In genomic region chr9:129040113-129040643, GRCh38 we compare ENCODE assay signal across 20 cellular contexts. TPM values are rescaled to one million over a fixed set of nuclear protein-coding genes. Genes with fewer than 3 reads are reported as not detected.
DNase-seq lines count a peak whose midpoint lies in the region; ATAC-seq and TF ChIP-seq lines count a peak whose summit lies in the region.
"Had no signal": no experiment of that assay in that cellular context is flagged by ENCODE, and none has a peak within 500 bp of the region (broad histone marks: within the 10 kb centered on the region; RNA-seq: fewer than 3 reads in every experiment).

No MANE protein-coding gene starts in this region.

- H4K8ac ChIP-seq in neuronal stem cell (ENCODE audit: low read depth, low read length): no peak overlapping the region

- ATAC-seq in central memory CD8-positive, alpha-beta T cell (replicated peaks; ENCODE audit: extremely low read depth, poor library complexity, severe bottlenecking): no peak
- no peak for ATAC-seq in stimulated activated naive CD8-positive, alpha-beta T cell treated with anti-CD3 and anti-CD28 coated beads, Interleukin-15, Interleukin-2, amounts not matched to agents 100 U/mL and 50 U/mL, for 24 hours

- H3K9me3 ChIP-seq in CD8-positive, alpha-beta memory T cell (ENCODE audit: low read length): no peaks in the 10 kb centered on the region
- H3K9me3 ChIP-seq in PC-9 (ENCODE audit: insufficient read depth, low read depth) (no peaks in the 10 kb centered on the region), neuronal stem cell (replicated peaks in 1 of 2; ENCODE audit: control insufficient read depth in 2 of 2, insufficient read depth in 1 of 2, low read depth in 1 of 2, low read length in 2 of 2) (peaks cover 0 to 2% of the 10 kb centered on the region in 2 donors)
- H3K9me3 ChIP-seq: SJCRH30 had no signal

- TSS peak; percentile 8 for BruUV-seq in PC-9 (replicated peaks; lab: Mats Ljungman, UMichigan)

- H3K36me3 ChIP-seq in CD8-positive, alpha-beta memory T cell (ENCODE audit: insufficient read depth, low read length): peaks cover 11% of the 10 kb centered on the region
- H3K36me3 ChIP-seq in PC-9 (ENCODE audit: low read depth) (no peaks in the 10 kb centered on the region), neuronal stem cell (replicated peaks in 1 of 2; ENCODE audit: control insufficient read depth in 2 of 2, insufficient read depth in 2 of 2, low read length in 2 of 2) (peaks cover 16 to 27% of the 10 kb centered on the region in 2 donors)

- peak overlapping the region; percentile 31 for H3K27ac ChIP-seq in CD8-positive, alpha-beta memory T cell (ENCODE audit: low read depth, low read length)
- no peak overlapping the region for H3K27ac ChIP-seq in PC-9
- H3K27ac ChIP-seq in neuronal stem cell (replicated peaks; ENCODE audit: low read length): no peak overlapping the region
- H3K27ac ChIP-seq: SJCRH30 had no signal

- H3K27ac Mint-ChIP-seq in CD8-positive, alpha-beta memory T cell: peak overlapping the region in 1 of 8 donors; percentile 47
- H3K27ac Mint-ChIP-seq in central memory CD8-positive, alpha-beta T cell (ENCODE audit: low read depth): peak overlapping the region; percentile 38
- H3K27ac Mint-ChIP-seq: CD4-positive, alpha-beta memory T cell had no signal

- no peak overlapping the region for H3K14ac ChIP-seq in neuronal stem cell (ENCODE audit: low read length)

- H3K4me2 ChIP-seq in PC-9 (no peak overlapping the region), neuronal stem cell (ENCODE audit: insufficient read depth, low read length, poor library complexity, severe bottlenecking) (no peak overlapping the region)

- POLR2A ChIA-PET in CD8-positive, alpha-beta memory T cell (lab: Charles Lee): no interaction called here
- POLR2A ChIA-PET in PC-9 (lab: Charles Lee; ENCODE audit: unreplicated experiment): no interaction called here

- H2BK120ac ChIP-seq in neuronal stem cell (ENCODE audit: low read depth, low read length): no peak overlapping the region

- no peak overlapping the region for H2BK12ac ChIP-seq in neuronal stem cell (ENCODE audit: low read length)

- H2BK15ac ChIP-seq in neuronal stem cell (ENCODE audit: low read length): no peak overlapping the region

- H3F3A ChIP-seq in PC-9 (ENCODE audit: insufficient read depth, low read depth): peaks cover 8% of the 10 kb centered on the region; the same call in 1 of the 2 replicates

- H3K18ac ChIP-seq in neuronal stem cell (ENCODE audit: low read length): peak overlapping the region; percentile 28

- H3K4me3 Mint-ChIP-seq in CD8-positive, alpha-beta memory T cell: peak overlapping the region in 2 of 7 donors; percentile 68 to 71
- H3K4me3 Mint-ChIP-seq in central memory CD8-positive, alpha-beta T cell: no peak overlapping the region

- H3K4me3 ChIP-seq in CD8-positive, alpha-beta memory T cell (ENCODE audit: low read length): no peak overlapping the region
- H3K4me3 ChIP-seq in PC-9: no peak overlapping the region
- no peak overlapping the region for H3K4me3 ChIP-seq in neuronal stem cell (ENCODE audit: low read length in 2 of 2)
- H3K4me3 ChIP-seq: SJCRH30 had no signal

- H3K4me1 ChIP-seq in CD8-positive, alpha-beta memory T cell (ENCODE audit: insufficient read depth, low read length): peaks cover 30% of the 10 kb centered on the region
- H3K4me1 ChIP-seq in PC-9 (replicated peaks; ENCODE audit: insufficient read depth) (peaks cover 19% of the 10 kb centered on the region), neuronal stem cell (ENCODE audit: control insufficient read depth in 2 of 2, insufficient read depth in 1 of 2, low read depth in 1 of 2, low read length in 2 of 2) (peaks cover 10 to 18% of the 10 kb centered on the region in 2 donors)
- H3K4me1 ChIP-seq: SJCRH30 had no signal

- H2AK5ac ChIP-seq in neuronal stem cell (ENCODE audit: low read depth, low read length): no peak overlapping the region

- H3K23ac ChIP-seq in neuronal stem cell (ENCODE audit: low read depth, low read length, poor library complexity): peak overlapping the region; percentile 80

- no peaks in the 10 kb centered on the region for H3K9me2 ChIP-seq in PC-9 (ENCODE audit: insufficient read depth)

- intact Hi-C loops in PC-9 (cut with micrococcal nuclease; ENCODE audit: unreplicated experiment): no loop called here

- H3K36me3 Mint-ChIP-seq in CD8-positive, alpha-beta memory T cell: peaks cover 4 to 44% (median 6%) of the 10 kb centered on the region in 3 donors
- peaks cover 33% of the 10 kb centered on the region for H3K36me3 Mint-ChIP-seq in central memory CD8-positive, alpha-beta T cell (ENCODE audit: insufficient read depth)

- DNase-seq in CD8-positive, alpha-beta memory T cell: no peak
- no peak for DNase-seq in PC-9
- DNase-seq in central memory CD8-positive, alpha-beta T cell (ENCODE audit: low spot score in 2 of 2): no peak
- DNase-seq in neuronal stem cell (ENCODE audit: low spot score): no peak
- no peak for DNase-seq in KBM-7
- no peak for DNase-seq in NCI-H510A (lab: John Stamatoyannopoulos, UW)
- DNase-seq in stimulated activated naive CD8-positive, alpha-beta T cell treated with anti-CD3 and anti-CD28 coated beads, Interleukin-15, Interleukin-2, amounts not matched to agents 100 U/mL and 50 U/mL, for 24 hours: no peak
- DNase-seq: ACHN; AML-193; CD4-positive, alpha-beta memory T cell; DMS79 treated with DMSO at 0.1 percent for 48 hours; IMR-90; NCI-H1105 treated with DMSO at 0.1 percent for 48 hours; NCI-H187; NCI-H345; NCI-H69; NK-92 treated with Interleukin-12 subunit alpha and Interleukin-12 subunit beta, amount 100 ng/mL, for 24 hours; OCI-M1; RPMI8226; SJCRH30 had no signal

- H3K4me1 Mint-ChIP-seq in CD8-positive, alpha-beta memory T cell: peaks cover 36 to 48% (median 38%) of the 10 kb centered on the region in 3 donors
- peaks cover 37% of the 10 kb centered on the region for H3K4me1 Mint-ChIP-seq in central memory CD8-positive, alpha-beta T cell

- TF ChIP-seq CTCF in PC-9 (conservative IDR thresholded peaks at IDR 0.05): no peak

- H3K9me3 Mint-ChIP-seq in CD8-positive, alpha-beta memory T cell: no peaks in the 10 kb centered on the region
- no peaks in the 10 kb centered on the region for H3K9me3 Mint-ChIP-seq in central memory CD8-positive, alpha-beta T cell
- H3K9me3 Mint-ChIP-seq: CD4-positive, alpha-beta memory T cell had no signal

- H3K4ac ChIP-seq in neuronal stem cell (ENCODE audit: low read length): peak overlapping the region; percentile 26

- H2BK5ac ChIP-seq in neuronal stem cell (ENCODE audit: low read length): no peak overlapping the region

- WGBS in neuronal stem cell (ENCODE audit: extremely low coverage in 2 of 2, insufficient read length in 2 of 2, insufficient replicate concordance in 1 of 2), 2 donors: no CpG with 5 or more reads among the region's 12 CpGs

- no peaks in the 10 kb centered on the region for H3K27me3 Mint-ChIP-seq in CD8-positive, alpha-beta memory T cell
- no peaks in the 10 kb centered on the region for H3K27me3 Mint-ChIP-seq in central memory CD8-positive, alpha-beta T cell
- H3K27me3 Mint-ChIP-seq: CD4-positive, alpha-beta memory T cell had no signal

- H2AFZ ChIP-seq in PC-9 (no peak overlapping the region), neuronal stem cell (ENCODE audit: low read length) (no peak overlapping the region)

- H3K27me3 ChIP-seq in CD8-positive, alpha-beta memory T cell (ENCODE audit: insufficient read depth, low read length, poor library complexity, severe bottlenecking): no peaks in the 10 kb centered on the region
- H3K27me3 ChIP-seq in PC-9 (ENCODE audit: insufficient read depth, low read depth) (no peaks in the 10 kb centered on the region), neuronal stem cell (ENCODE audit: control insufficient read depth in 3 of 3, insufficient read depth in 3 of 3, low read depth in 1 of 3, low read length in 3 of 3) (no peaks in the 10 kb centered on the region)
- H3K27me3 ChIP-seq: SJCRH30 had no signal

- peaks cover 28% of the 10 kb centered on the region for H3K79me2 ChIP-seq in PC-9 (ENCODE audit: low read depth)

- no peak overlapping the region for H3K9ac ChIP-seq in neuronal stem cell (ENCODE audit: low read depth, low read length, poor library complexity)

- H3K79me1 ChIP-seq in neuronal stem cell (ENCODE audit: low read depth, low read length): peaks cover 10% of the 10 kb centered on the region

- no peaks in the 10 kb centered on the region; the same call in 1 of the 2 replicates for H4K20me1 ChIP-seq in PC-9 (ENCODE audit: insufficient read depth)

- H4K91ac ChIP-seq in neuronal stem cell (ENCODE audit: low read depth, low read length, poor library complexity): no peak overlapping the region

- CTCF ChIA-PET in CD8-positive, alpha-beta memory T cell (lab: Charles Lee): no interaction called here
- CTCF ChIA-PET in PC-9 (lab: Charles Lee): no interaction called here

- in situ Hi-C loops in KBM-7 (cut with MboI; ENCODE audit: low pct_unique_long_range_greater_than_20kb, low sequenced_read_pairs): no loop called here

RNA-seq across cellular contexts. Expression of gene MIGA2, which starts 3.8 kb away (rescaled TPM):
- 10 to 100 TPM; 35.5 to 38.8 TPM for total RNA-seq in CD8-positive, alpha-beta memory T cell
- polyA plus RNA-seq in CD8-positive, alpha-beta memory T cell: 13.0 TPM
- total RNA-seq in PC-9 (2021): 40.7 and 48.2 TPM in 2 replicates
- 12.8 TPM for polyA plus RNA-seq in neuronal stem cell (2013, experiment 1 of 2)
- polyA plus RNA-seq in neuronal stem cell (2013, experiment 2 of 2): 13.2 TPM

RNA-seq across cellular contexts. Expression of gene SH3GLB2, which starts 12.0 kb away (rescaled TPM):
- 10 to 100 TPM; 55.0 to 58.3 TPM for total RNA-seq in CD8-positive, alpha-beta memory T cell
- polyA plus RNA-seq in CD8-positive, alpha-beta memory T cell: 36.2 TPM
- 184 and 213 TPM in 2 replicates for total RNA-seq in PC-9 (2021)
- 36.6 TPM for polyA plus RNA-seq in neuronal stem cell (2013, experiment 1 of 2)
- polyA plus RNA-seq in neuronal stem cell (2013, experiment 2 of 2): 33.2 TPM

RNA-seq across cellular contexts. Expression of gene DOLPP1, which starts 40.7 kb away (rescaled TPM):
- total RNA-seq in CD8-positive, alpha-beta memory T cell: 10 to 100 TPM; 27.8 to 30.2 TPM
- polyA plus RNA-seq in CD8-positive, alpha-beta memory T cell: 15.3 TPM
- total RNA-seq in PC-9 (2021): 21.5 and 24.4 TPM in 2 replicates
- 34.9 TPM for polyA plus RNA-seq in neuronal stem cell (2013, experiment 1 of 2)
- polyA plus RNA-seq in neuronal stem cell (2013, experiment 2 of 2): 34.1 TPM
